ENCODE assay signal across 16 cellular contexts in genomic region chr5:113082547-113082905, GRCh38.
"Had no signal": no experiment of that assay in that cellular context is flagged by ENCODE, and none has a peak within 500 bp of the region (broad histone marks: within the 10 kb centered on the region; RNA-seq: fewer than 3 reads in every experiment).

No MANE protein-coding gene starts in this region.

- DNase-seq: activated naive CD4-positive, alpha-beta T cell treated with Interleukin-2 at 50 U/mL for 16 hours; activated naive CD8-positive, alpha-beta T cell treated with anti-CD3 and anti-CD28 coated beads, Interleukin-2, amount 50 U/mL, for 24 hours; activated T-cell treated with anti-CD3 and anti-CD28 coated beads for 4 hours; aorta; hippocampal formation; kidney; left ventricle myocardium inferior; mesendoderm; pancreas; retina; stimulated activated CD4-positive, alpha-beta T cell treated with anti-CD3 and anti-CD28 coated beads, Interleukin-4, amount 100 ng/mL, for 24 hours; stimulated activated naive CD4-positive, alpha-beta T cell treated with Interleukin-2 at 50 U/mL for 16 hours; SW 1271; transverse colon had no signal

- H3K27me3 ChIP-seq: cardiac muscle cell, pancreas, transverse colon had no signal

- H3K9me3 Mint-ChIP-seq: activated naive CD8-positive, alpha-beta T cell treated with anti-CD3 and anti-CD28 coated beads, Interleukin-2, amount 50 U/mL, for 24 hours had no signal

- H3K27ac Mint-ChIP-seq: activated naive CD8-positive, alpha-beta T cell treated with anti-CD3 and anti-CD28 coated beads, Interleukin-2, amount 50 U/mL, for 24 hours had no signal

- H3K4me1 ChIP-seq: transverse colon had no signal

- H3K4me3 Mint-ChIP-seq: activated naive CD8-positive, alpha-beta T cell treated with anti-CD3 and anti-CD28 coated beads, Interleukin-2, amount 50 U/mL, for 24 hours had no signal

- ATAC-seq: activated naive CD8-positive, alpha-beta T cell treated with anti-CD3 and anti-CD28 coated beads, Interleukin-2, amount 50 U/mL, for 24 hours had no signal

- H3K27ac ChIP-seq: cardiac muscle cell, pancreas, transverse colon had no signal

- H3K27me3 Mint-ChIP-seq: activated naive CD8-positive, alpha-beta T cell treated with anti-CD3 and anti-CD28 coated beads, Interleukin-2, amount 50 U/mL, for 24 hours had no signal

- FAIRE-seq: kidney, pancreas had no signal

- H3K4me1 Mint-ChIP-seq: activated naive CD8-positive, alpha-beta T cell treated with anti-CD3 and anti-CD28 coated beads, Interleukin-2, amount 50 U/mL, for 24 hours had no signal

- H3K9me3 ChIP-seq: left ventricle myocardium inferior, pancreas, transverse colon had no signal

- H3K36me3 ChIP-seq: pancreas, transverse colon had no signal

- H3K4me3 ChIP-seq: cardiac muscle cell, left ventricle myocardium inferior, pancreas, skin epidermis, transverse colon had no signal
